In genomic region chr10:96643920-96644319, GRCh38 we compare ENCODE assay signal across 22 cellular contexts. TPM values are rescaled to one million over a fixed set of nuclear protein-coding genes. Genes with fewer than 3 reads are reported as not detected.
DNase-seq lines count a peak whose midpoint lies in the region; ATAC-seq and TF ChIP-seq lines count a peak whose summit lies in the region.
"Had no signal": no experiment of that assay in that cellular context is flagged by ENCODE, and none has a peak within 500 bp of the region (broad histone marks: within the 10 kb centered on the region; RNA-seq: fewer than 3 reads in every experiment).

No MANE protein-coding gene starts in this region.

- no peaks in the 10 kb centered on the region for H3K27me3 Mint-ChIP-seq in effector memory CD8-positive, alpha-beta T cell
- peaks cover 0 to 2% of the 10 kb centered on the region in 2 donors for H3K27me3 Mint-ChIP-seq in CD8-positive, alpha-beta memory T cell
- H3K27me3 Mint-ChIP-seq: activated T-cell treated with anti-CD3 and anti-CD28 coated beads, Interleukin-2, amount 50 U/mL, for 24 hours; CD4-positive, alpha-beta T cell had no signal

- H3K27me3 ChIP-seq in DOHH2 (ENCODE audit: control insufficient read depth, low read length) (no peaks in the 10 kb centered on the region), neutrophil (no peaks in the 10 kb centered on the region)
- H3K27me3 ChIP-seq in CD8-positive, alpha-beta memory T cell (ENCODE audit: insufficient read depth, low read length, poor library complexity, severe bottlenecking): no peaks in the 10 kb centered on the region
- H3K27me3 ChIP-seq: adrenal gland, left lung had no signal

- H3K4me1 ChIP-seq in DOHH2 (ENCODE audit: control insufficient read depth, low read length): peaks cover 71% of the 10 kb centered on the region
- H3K4me1 ChIP-seq in neutrophil (ENCODE audit: control insufficient read depth in 1 of 2, insufficient read depth in 1 of 2, low read depth in 1 of 2, low read length in 1 of 2): peaks cover 42 to 54% of the 10 kb centered on the region in 2 experiments
- no peaks in the 10 kb centered on the region for H3K4me1 ChIP-seq in CD8-positive, alpha-beta memory T cell (ENCODE audit: insufficient read depth, low read length)
- H3K4me1 ChIP-seq: adrenal gland had no signal

- H3K36me3 ChIP-seq in DOHH2 (ENCODE audit: control insufficient read depth, low read length): peaks cover 99% of the 10 kb centered on the region
- H3K36me3 ChIP-seq in neutrophil: peaks cover 83% of the 10 kb centered on the region
- H3K36me3 ChIP-seq in CD8-positive, alpha-beta memory T cell (ENCODE audit: insufficient read depth, low read length): no peaks in the 10 kb centered on the region
- H3K36me3 ChIP-seq: adrenal gland had no signal

- H3K27ac ChIP-seq in DOHH2 (ENCODE audit: low read depth, low read length) (no peak overlapping the region), neutrophil (peak overlapping the region; percentile 90)
- no peak overlapping the region for H3K27ac ChIP-seq in CD8-positive, alpha-beta memory T cell (ENCODE audit: low read depth, low read length)

- peaks cover 30% of the 10 kb centered on the region for H3F3A ChIP-seq in DOHH2 (ENCODE audit: control insufficient read depth, insufficient read depth)

- H3K4me3 ChIP-seq in DOHH2 (ENCODE audit: low read length) (no peak overlapping the region), neutrophil (ENCODE audit: low read depth in 1 of 2, low read length in 1 of 2) (no peak overlapping the region)
- H3K4me3 ChIP-seq in CD8-positive, alpha-beta memory T cell (ENCODE audit: low read length): no peak overlapping the region
- H3K4me3 ChIP-seq: adrenal gland, left lung had no signal

- H3K36me3 Mint-ChIP-seq in effector memory CD8-positive, alpha-beta T cell (ENCODE audit: insufficient read depth): peaks cover 40% of the 10 kb centered on the region
- H3K36me3 Mint-ChIP-seq in CD8-positive, alpha-beta memory T cell: peaks cover 8 to 18% (median 11%) of the 10 kb centered on the region in 3 donors
- H3K36me3 Mint-ChIP-seq: brain had no signal

- no peak overlapping the region for H3K4me2 ChIP-seq in DOHH2 (ENCODE audit: low read length)

- H3K4me1 Mint-ChIP-seq in effector memory CD8-positive, alpha-beta T cell (ENCODE audit: low read depth in 2 of 2): peaks cover 13 to 19% of the 10 kb centered on the region in 2 donors
- H3K4me1 Mint-ChIP-seq in CD8-positive, alpha-beta memory T cell: peaks cover 23 to 31% (median 25%) of the 10 kb centered on the region in 3 donors

- H3K79me2 ChIP-seq in DOHH2 (ENCODE audit: control insufficient read depth, low read length): peaks cover 68% of the 10 kb centered on the region

- no peak overlapping the region for H3K4me3 Mint-ChIP-seq in effector memory CD8-positive, alpha-beta T cell
- H3K4me3 Mint-ChIP-seq in CD8-positive, alpha-beta memory T cell: peak overlapping the region in 1 of 7 donors; percentile 77
- H3K4me3 Mint-ChIP-seq: activated T-cell treated with anti-CD3 and anti-CD28 coated beads, Interleukin-2, amount 50 U/mL, for 24 hours; brain; CD4-positive, alpha-beta T cell; nephron progenitor cell had no signal

- CTCF ChIA-PET in CD8-positive, alpha-beta memory T cell (lab: Charles Lee): interaction anchor here (0.6 to 0.9 kb wide), 3 partner anchors 8 to 77 kb away, joined by 3 to 4 read pairs (median 4); no protein-coding TSS in a partner anchor

- POLR2A ChIA-PET in CD8-positive, alpha-beta memory T cell (lab: Charles Lee): interaction anchor here (0.9 kb wide), 1 partner anchor 189 kb away, joined by 4 read pairs; the partner anchor contains the start of gene LCOR

- intact Hi-C loops in left cardiac atrium (cut with DNase I): no loop called here

- H3K27ac Mint-ChIP-seq in effector memory CD8-positive, alpha-beta T cell: peak overlapping the region; percentile 32 to 58
- peak overlapping the region in 1 of 8 donors; percentile 6 for H3K27ac Mint-ChIP-seq in CD8-positive, alpha-beta memory T cell
- H3K27ac Mint-ChIP-seq: activated T-cell treated with anti-CD3 and anti-CD28 coated beads, Interleukin-2, amount 50 U/mL, for 24 hours; brain; CD4-positive, alpha-beta T cell; nephron progenitor cell had no signal

- H3K9me3 ChIP-seq in DOHH2 (ENCODE audit: control insufficient read depth, insufficient read depth, low read length): no peaks in the 10 kb centered on the region
- no peaks in the 10 kb centered on the region for H3K9me3 ChIP-seq in neutrophil
- no peaks in the 10 kb centered on the region for H3K9me3 ChIP-seq in CD8-positive, alpha-beta memory T cell (ENCODE audit: low read length)
- H3K9me3 ChIP-seq: adrenal gland, left lung had no signal

- no peak for ATAC-seq in effector memory CD8-positive, alpha-beta T cell (replicated peaks)
- no peak for ATAC-seq in left cardiac atrium
- ATAC-seq: left lung, sciatic nerve had no signal

- no peaks in the 10 kb centered on the region for H3K9me2 ChIP-seq in DOHH2 (replicated peaks; ENCODE audit: control insufficient read depth, low read length)

- TF ChIP-seq CTCF in DOHH2 (IDR thresholded peaks at IDR 0.05; ENCODE audit: low read depth, low read length, poor library complexity, severe bottlenecking) (peak; percentile 29), GM13977 (IDR thresholded peaks at IDR 0.05; ENCODE audit: extremely low read depth, insufficient read depth, missing control alignments) (peak; percentile 21), neutrophil (IDR thresholded peaks at IDR 0.05) (no peak)

- no peaks in the 10 kb centered on the region for H3K9me3 Mint-ChIP-seq in effector memory CD8-positive, alpha-beta T cell
- H3K9me3 Mint-ChIP-seq in CD8-positive, alpha-beta memory T cell: no peaks in the 10 kb centered on the region
- H3K9me3 Mint-ChIP-seq: activated T-cell treated with anti-CD3 and anti-CD28 coated beads, Interleukin-2, amount 50 U/mL, for 24 hours; brain; CD4-positive, alpha-beta T cell; nephron progenitor cell had no signal

- H4K20me1 ChIP-seq in DOHH2 (ENCODE audit: control insufficient read depth, insufficient read depth, low read depth, low read length): peaks cover 6% of the 10 kb centered on the region; the same call in 1 of the 2 replicates

- DNase-seq in GM13977 (ENCODE audit: low spot score) (no peak), NCI-H345 (lab: John Stamatoyannopoulos, UW) (no peak), left cardiac atrium (no peak)
- DNase-seq in effector memory CD8-positive, alpha-beta T cell: no peak
- DNase-seq in CD8-positive, alpha-beta memory T cell: no peak
- DNase-seq: activated T-cell treated with anti-CD3 and anti-CD28 coated beads, Interleukin-2, amount 50 U/mL, for 24 hours; adrenal gland; CD4-positive, alpha-beta T cell; effector CD4-positive, alpha-beta T cell; foreskin melanocyte; left lung; NCI-H1436; NCI-H446 treated with DMSO at 0.1 percent for 48 hours; nephron progenitor cell; posterior cingulate gyrus; RPMI8226; stimulated activated CD4-positive, alpha-beta T cell treated with anti-CD3 and anti-CD28 coated beads, Interleukin-15, amount 100 ng/mL, for 24 hours; trophoblast cell had no signal

- in situ Hi-C loops in GM13977 (cut with MboI; ENCODE audit: low pct_unique_long_range_greater_than_20kb, low sequenced_read_pairs, unreplicated experiment): loop anchor here (10.0 kb wide), 2 partner anchors 101 to 181 kb away; no protein-coding TSS in a partner anchor

RNA-seq across cellular contexts. Expression of gene TM9SF3, which starts 57.1 kb away (rescaled TPM):
- 100 to 1,000 TPM in 1 of 2 experiments, 10 to 100 TPM in 1; 89.7 to 103 TPM for total RNA-seq in CD8-positive, alpha-beta memory T cell
- 95.8 TPM for polyA plus RNA-seq in CD8-positive, alpha-beta memory T cell
- total RNA-seq in left cardiac atrium: 10 to 100 TPM; 78.6 to 97.8 TPM
